In the genomic region with DNA sequence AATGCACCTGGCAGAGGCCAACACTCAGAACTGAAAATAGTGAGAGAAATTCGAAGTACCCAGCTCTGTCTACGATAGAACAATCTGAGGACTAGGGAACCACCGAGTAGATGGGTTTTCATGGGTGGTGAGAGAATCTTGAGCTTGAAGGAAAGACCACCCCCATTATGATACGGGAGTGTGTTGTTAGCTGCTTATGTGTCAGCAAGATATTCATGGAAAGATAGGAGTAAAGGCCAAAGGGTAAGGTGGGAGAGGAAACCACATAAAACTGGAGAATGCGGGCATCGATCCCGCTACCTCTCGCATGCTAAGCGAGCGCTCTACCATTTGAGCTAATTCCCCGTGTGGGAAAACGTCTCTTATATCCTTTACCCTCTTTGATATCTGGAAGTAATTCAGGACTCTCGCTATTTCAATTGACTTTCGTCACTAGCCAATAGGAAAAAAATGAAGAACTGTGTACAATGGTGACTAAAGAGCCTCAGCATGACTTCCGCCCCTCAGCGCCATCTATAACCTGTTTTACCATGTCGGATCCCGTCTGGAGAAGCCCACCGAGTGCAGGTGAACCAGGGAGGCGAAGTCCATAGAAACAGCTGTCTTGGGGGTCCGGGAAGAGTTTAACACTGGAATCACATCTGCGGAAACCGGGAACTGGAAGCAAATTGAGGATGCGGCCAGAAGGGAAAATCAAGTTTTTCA, we compare ENCODE assay signal across 8 cellular contexts. TPM values are rescaled to one million over a fixed set of nuclear protein-coding genes. Genes with fewer than 3 reads are reported as not detected.
DNase-seq lines count a peak whose midpoint lies in the region; FAIRE-seq and TF ChIP-seq lines count a peak whose summit lies in the region.

No MANE protein-coding gene starts in this region.

- no peaks in the 10 kb centered on the region for H3K27me3 ChIP-seq in H7 (ENCODE audit: control insufficient read depth, insufficient read depth, low read length)
- no peaks in the 10 kb centered on the region for H3K27me3 ChIP-seq in endothelial cell of umbilical vein (ENCODE audit: control insufficient read depth in 2 of 2, insufficient read depth in 2 of 2, low read length in 2 of 2)
- no peaks in the 10 kb centered on the region for H3K27me3 ChIP-seq in mononuclear cell (ENCODE audit: insufficient read depth, low read length)
- H3K27me3 ChIP-seq in suprapubic skin, result no peaks in the 10 kb centered on the region

- TF ChIP-seq CTCF in AG09309 (IDR thresholded peaks at IDR 0.05; ENCODE audit: control insufficient read depth, insufficient read depth, low read depth, low read length, missing control alignments), result no peak
- TF ChIP-seq CTCF in endothelial cell of umbilical vein (IDR thresholded peaks at IDR 0.05; ENCODE audit: extremely low read depth in 1 of 2, insufficient read depth in 1 of 2, low read depth in 1 of 2, low read length in 2 of 2), result no peak
- TF ChIP-seq CTCF in suprapubic skin (IDR thresholded peaks at IDR 0.05), result no peak

- DNase-seq in AG09309 (ENCODE audit: low read depth), result no peak
- DNase-seq in H7, result peak; percentile 61
- peak; percentile 92 for DNase-seq in NCI-H460 (ENCODE audit: extremely low read depth, low read depth)
- DNase-seq in activated CD4-positive, alpha-beta T cell treated with anti-CD3 and anti-CD28 coated beads, Interleukin-2, amount 10 ng/mL, durations not matched to agents 7 days and 5 days, result peak; percentile 30
- DNase-seq in endothelial cell of umbilical vein (ENCODE audit: low read depth, low spot score), result peak; percentile 92
- DNase-seq in suprapubic skin (ENCODE audit: low spot score in 2 of 2), result no peak
- no peak for DNase-seq in germinal center (ENCODE audit: low spot score)

- H2AFZ ChIP-seq in endothelial cell of umbilical vein (ENCODE audit: low read depth, low read length), result peak overlapping the region; percentile 91

- no peak for TF ChIP-seq POLR2A in endothelial cell of umbilical vein (IDR thresholded peaks at IDR 0.05; ENCODE audit: low read depth, low read length)
- TF ChIP-seq POLR2A in suprapubic skin (IDR thresholded peaks at IDR 0.05), result no peak

- CTCF ChIA-PET in activated CD4-positive, alpha-beta T cell treated with anti-CD3 and anti-CD28 coated beads, Interleukin-2, amount 10 ng/mL, durations not matched to agents 7 days and 5 days (lab: Charles Lee), result interaction anchor here (0.6 to 2.5 kb wide), 17 partner anchors 8 to 391 kb away, joined by 3 to 20 read pairs (median 4); no protein-coding TSS in a partner anchor
- CTCF ChIA-PET in endothelial cell of umbilical vein (lab: Charles Lee), result interaction anchor here (0.7 to 14.8 kb wide), 13 partner anchors 15 to 1766 kb away, joined by 3 to 359 read pairs (median 5); a partner anchor contains a TSS

- no peaks in the 10 kb centered on the region for H3K36me3 ChIP-seq in H7 (replicated peaks; ENCODE audit: control insufficient read depth, insufficient read depth, low read length)
- no peaks in the 10 kb centered on the region for H3K36me3 ChIP-seq in endothelial cell of umbilical vein (ENCODE audit: control insufficient read depth in 2 of 2, extremely low read depth in 1 of 2, insufficient read depth in 2 of 2, low read length in 2 of 2)
- H3K36me3 ChIP-seq in suprapubic skin, result no peaks in the 10 kb centered on the region

- H3K79me2 ChIP-seq in endothelial cell of umbilical vein (ENCODE audit: control insufficient read depth, insufficient read depth, low read length), result no peaks in the 10 kb centered on the region

- H3K36me3 Mint-ChIP-seq in activated CD4-positive, alpha-beta T cell treated with anti-CD3 and anti-CD28 coated beads, Interleukin-2, amount 10 ng/mL, durations not matched to agents 7 days and 5 days (ENCODE audit: low read depth), result peaks cover 4% of the 10 kb centered on the region

- no peaks in the 10 kb centered on the region for H3K9me3 Mint-ChIP-seq in activated CD4-positive, alpha-beta T cell treated with anti-CD3 and anti-CD28 coated beads, Interleukin-2, amount 10 ng/mL, durations not matched to agents 7 days and 5 days

- TSS peak; percentile 94 for BruUV-seq in endothelial cell of umbilical vein (replicated peaks; lab: Mats Ljungman, UMichigan)

- H3K9me1 ChIP-seq in endothelial cell of umbilical vein (replicated peaks; ENCODE audit: control insufficient read depth, extremely low read depth, insufficient read depth, low read length), result no peaks in the 10 kb centered on the region

- H3K4me3 ChIP-seq in AG09309 (ENCODE audit: control insufficient read depth, low read depth, low read length) (peak overlapping the region; percentile 53), H7 (ENCODE audit: insufficient read depth, low read depth, low read length) (peak overlapping the region; percentile 88), endothelial cell of umbilical vein (replicated peaks in 1 of 3; ENCODE audit: insufficient read depth in 1 of 3, low read depth in 1 of 3, low read length in 3 of 3) (peak overlapping the region; percentile 33 to 93 (median 92)), mononuclear cell (ENCODE audit: low read length) (peak overlapping the region; percentile 46), suprapubic skin (peak overlapping the region; percentile 55)

- POLR2A ChIA-PET in activated CD4-positive, alpha-beta T cell treated with anti-CD3 and anti-CD28 coated beads, Interleukin-2, amount 10 ng/mL, durations not matched to agents 7 days and 5 days (lab: Charles Lee), result no interaction called here
- POLR2A ChIA-PET in endothelial cell of umbilical vein (lab: Charles Lee), result interaction anchor here (0.7 to 0.8 kb wide), 2 partner anchors 9 to 550 kb away, joined by 4 to 6 read pairs; a partner anchor contains a TSS

- H3K4me1 ChIP-seq in endothelial cell of umbilical vein (ENCODE audit: control insufficient read depth, extremely low read depth, insufficient read depth, low read length), result peaks cover 6% of the 10 kb centered on the region
- H3K4me1 ChIP-seq in mononuclear cell (ENCODE audit: insufficient read depth, low read length), result peaks cover 19% of the 10 kb centered on the region
- H3K4me1 ChIP-seq in suprapubic skin, result peaks cover 17% of the 10 kb centered on the region

- peaks cover 7% of the 10 kb centered on the region for H3K27me3 Mint-ChIP-seq in activated CD4-positive, alpha-beta T cell treated with anti-CD3 and anti-CD28 coated beads, Interleukin-2, amount 10 ng/mL, durations not matched to agents 7 days and 5 days

- peak; percentile 59 for FAIRE-seq in endothelial cell of umbilical vein (lab: Jason Lieb, UNC)

- H3K27ac ChIP-seq in endothelial cell of umbilical vein (ENCODE audit: insufficient read depth, low read depth, low read length), result peak overlapping the region; percentile 78
- peak overlapping the region; percentile 46 for H3K27ac ChIP-seq in suprapubic skin

- intact Hi-C loops in endothelial cell of umbilical vein (cut with micrococcal nuclease), result loop anchor here (1.0 to 10.0 kb wide), 7 partner anchors 24 to 903 kb away; a partner anchor contains a TSS

- H3K4me1 Mint-ChIP-seq in activated CD4-positive, alpha-beta T cell treated with anti-CD3 and anti-CD28 coated beads, Interleukin-2, amount 10 ng/mL, durations not matched to agents 7 days and 5 days, result peaks cover 47% of the 10 kb centered on the region

- H3K27ac Mint-ChIP-seq in activated CD4-positive, alpha-beta T cell treated with anti-CD3 and anti-CD28 coated beads, Interleukin-2, amount 10 ng/mL, durations not matched to agents 7 days and 5 days, result peak overlapping the region; percentile 82

- WGBS in suprapubic skin, result 3% methylated on average over 24 of the region's 24 CpGs

- peak overlapping the region; percentile 78 for H3K4me3 Mint-ChIP-seq in activated CD4-positive, alpha-beta T cell treated with anti-CD3 and anti-CD28 coated beads, Interleukin-2, amount 10 ng/mL, durations not matched to agents 7 days and 5 days

- H3K4me2 ChIP-seq in endothelial cell of umbilical vein (ENCODE audit: insufficient read depth, low read length), result peak overlapping the region; percentile 94

- H3K9me3 ChIP-seq in endothelial cell of umbilical vein (replicated peaks; ENCODE audit: control insufficient read depth, insufficient read depth, low read length) (no peaks in the 10 kb centered on the region), mononuclear cell (ENCODE audit: low read depth, low read length) (no peaks in the 10 kb centered on the region), suprapubic skin (no peaks in the 10 kb centered on the region)

- peak overlapping the region; percentile 76 for H3K9ac ChIP-seq in endothelial cell of umbilical vein (replicated peaks; ENCODE audit: extremely low read depth, insufficient read depth, low read length)

- dilution Hi-C loops in endothelial cell of umbilical vein (cut with MboI; ENCODE audit: extremely low pct_ligation_motif_present, low sequenced_read_pairs), result no loop called here

- TF ChIP-seq EP300 in suprapubic skin (IDR thresholded peaks at IDR 0.05), result no peak

- H4K20me1 ChIP-seq in endothelial cell of umbilical vein (replicated peaks; ENCODE audit: control insufficient read depth, extremely low read depth, insufficient read depth, low read length), result no peaks in the 10 kb centered on the region

RNA-seq across cellular contexts. Expression of a gene that starts 25.0 kb away (rescaled TPM):
- 29.9 and 30.6 TPM in 2 replicates for total RNA-seq in H7 (2014; rRNA removed; shearing (Covaris generic))
- total RNA-seq in NCI-H460 (2014; rRNA removed; shearing (Covaris generic)), result 12.4 and 12.7 TPM in 2 replicates
- polyA plus RNA-seq in NCI-H460 (2014; cell fraction: nucleus; rRNA removed), result 14.1 and 16.0 TPM in 2 replicates
- total RNA-seq in activated CD4-positive, alpha-beta T cell treated with anti-CD3 and anti-CD28 coated beads, Interleukin-2, amount 10 ng/mL, durations not matched to agents 7 days and 5 days, result 10 to 100 TPM; 24.9 to 27.4 TPM
- total RNA-seq in endothelial cell of umbilical vein (18.5 and 20.1 TPM in 2 replicates), mononuclear cell (36.9 TPM), suprapubic skin (10 to 100 TPM; 17.4 to 30.0 (median 21.1) TPM)
- polyA plus RNA-seq in endothelial cell of umbilical vein, result 22.2 and 25.8 TPM in 2 replicates
- 15.3 and 19.2 TPM in 2 replicates for polyA plus RNA-seq in endothelial cell of umbilical vein (2011; cell fraction: cytosol; rRNA removed)
- 10.7 and 11.0 TPM in 2 replicates for polyA plus RNA-seq in endothelial cell of umbilical vein (2011; cell fraction: nucleus; rRNA removed)
- 12.0 and 13.5 TPM in 2 replicates for polyA plus RNA-seq in endothelial cell of umbilical vein (2012)
- 17.7 and 18.1 TPM in 2 replicates for polyA minus RNA-seq in endothelial cell of umbilical vein
- 10.7 TPM for polyA minus RNA-seq in endothelial cell of umbilical vein (2011; cell fraction: cytosol; rRNA and poly(A)+ RNA removed)
- polyA minus RNA-seq in endothelial cell of umbilical vein (2011; cell fraction: nucleus; rRNA and poly(A)+ RNA removed), result 14.0 and 15.7 TPM in 2 replicates

RNA-seq across cellular contexts. Expression of a gene that starts 33.6 kb away (rescaled TPM):
- 88.9 and 93.0 TPM in 2 replicates for total RNA-seq in H7 (2014; rRNA removed; shearing (Covaris generic))
- 79.8 and 84.3 TPM in 2 replicates for total RNA-seq in NCI-H460 (2014; rRNA removed; shearing (Covaris generic))
- 70.1 and 83.2 TPM in 2 replicates for polyA plus RNA-seq in NCI-H460 (2014; cell fraction: nucleus; rRNA removed)
- total RNA-seq in activated CD4-positive, alpha-beta T cell treated with anti-CD3 and anti-CD28 coated beads, Interleukin-2, amount 10 ng/mL, durations not matched to agents 7 days and 5 days, result 10 to 100 TPM; 85.7 to 93.0 TPM
- 33.7 and 36.9 TPM in 2 replicates for total RNA-seq in endothelial cell of umbilical vein
- polyA plus RNA-seq in endothelial cell of umbilical vein, result 12.3 and 13.1 TPM in 2 replicates
- polyA plus RNA-seq in endothelial cell of umbilical vein (2011; cell fraction: cytosol; rRNA removed), result 25.9 and 32.8 TPM in 2 replicates
- 14.0 and 17.9 TPM in 2 replicates for polyA plus RNA-seq in endothelial cell of umbilical vein (2011; cell fraction: nucleus; rRNA removed)
- 28.5 and 43.6 TPM in 2 replicates for polyA plus RNA-seq in endothelial cell of umbilical vein (2012)
- polyA minus RNA-seq in endothelial cell of umbilical vein, result 17.4 and 18.0 TPM in 2 replicates
- 15.0 TPM for polyA minus RNA-seq in endothelial cell of umbilical vein (2011; cell fraction: cytosol; rRNA and poly(A)+ RNA removed)
- polyA minus RNA-seq in endothelial cell of umbilical vein (2011; cell fraction: nucleus; rRNA and poly(A)+ RNA removed), result 3.8 and 7.7 TPM in 2 replicates
- 40.4 TPM for total RNA-seq in mononuclear cell
- total RNA-seq in suprapubic skin, result 10 to 100 TPM; 25.2 to 48.5 (median 34.5) TPM

Comparison
In these comparisons a context has a peak if more than half of its experiments do, and no peak if none do; other contexts are left out.
1. DNase-seq: peak in H7 (single experiment), NCI-H460 (single experiment), activated CD4-positive, alpha-beta T cell treated with anti-CD3 and anti-CD28 coated beads, Interleukin-2, amount 10 ng/mL, durations not matched to agents 7 days and 5 days (single experiment) and endothelial cell of umbilical vein (single experiment); none in AG09309 (single experiment), suprapubic skin (0 of 2) and germinal center (single experiment).
2. Peak in every context shown above with its lines, with median percentiles within 50 percentile points of each other: H3K4me3 ChIP-seq.